ENCODE assay signal across 11 cellular contexts in the genomic region with DNA sequence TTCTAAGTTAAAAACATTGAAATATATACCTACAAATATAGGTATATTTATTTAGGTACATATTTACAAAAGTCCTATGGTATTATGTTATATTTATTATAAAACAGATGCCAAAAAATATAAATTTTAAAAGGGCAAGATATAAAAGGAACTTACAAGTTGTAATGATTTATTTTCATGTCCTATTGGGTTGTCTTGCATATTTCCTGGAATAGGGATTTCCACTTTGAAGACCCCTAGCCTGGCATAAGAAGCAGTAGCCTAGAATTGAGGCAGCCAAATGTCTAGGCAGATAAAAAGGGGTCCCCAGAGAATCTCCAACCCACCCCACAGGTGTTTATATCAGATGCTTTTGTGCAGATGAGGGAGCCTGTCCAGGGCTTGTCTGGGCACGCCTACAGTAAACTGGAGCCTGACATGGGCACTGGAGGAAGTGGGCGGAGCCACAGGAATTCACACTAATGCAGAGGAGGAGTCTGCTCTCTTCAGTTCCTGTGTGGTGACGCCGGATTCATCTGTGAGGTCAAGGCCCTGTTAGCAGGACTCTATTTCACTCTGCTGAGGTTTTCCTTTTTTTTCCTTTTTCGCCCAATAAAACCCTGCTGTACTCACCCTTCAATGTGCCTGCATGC.
DNase-seq lines count a peak whose midpoint lies in the region; ATAC-seq and TF ChIP-seq lines count a peak whose summit lies in the region.
"Had no signal": no experiment of that assay in that cellular context is flagged by ENCODE, and none has a peak within 500 bp of the region (broad histone marks: within the 10 kb centered on the region; RNA-seq: fewer than 3 reads in every experiment).

No MANE protein-coding gene starts in this region.

- peak; percentile 4 for DNase-seq in activated CD4-positive, alpha-beta T cell treated with anti-CD3 and anti-CD28 coated beads for 36 hours
- DNase-seq in activated CD4-positive, alpha-beta T cell treated with anti-CD3 and anti-CD28 coated beads, Interleukin-2, amount 50 U/mL, for 4 hours: no peak
- peak; percentile 80 for DNase-seq in M059J (ENCODE audit: low read depth)
- peak; percentile 18 for DNase-seq in UCSD-AML1 (lab: John Stamatoyannopoulos, UW; ENCODE audit: unreplicated experiment)
- no peak for DNase-seq in osteocyte (ENCODE audit: extremely low spot score, unreplicated experiment)
- no peak for DNase-seq in psoas muscle
- DNase-seq in effector CD4-positive, alpha-beta T cell: no peak
- DNase-seq: posterior cingulate gyrus; stimulated activated CD4-positive, alpha-beta T cell treated with anti-CD3 and anti-CD28 coated beads, Interleukin-4, amount 100 ng/mL, for 4 hours had no signal

- no peak for ATAC-seq in activated CD4-positive, alpha-beta T cell treated with anti-CD3 and anti-CD28 coated beads for 36 hours
- ATAC-seq in HG02759 (IDR thresholded peaks at IDR 0.05; ENCODE audit: unreplicated experiment): no peak
- ATAC-seq in psoas muscle: no peak

- no peaks in the 10 kb centered on the region for H3K36me3 Mint-ChIP-seq in activated CD4-positive, alpha-beta T cell treated with anti-CD3 and anti-CD28 coated beads for 36 hours (ENCODE audit: low read depth)
- H3K36me3 Mint-ChIP-seq in osteocyte (ENCODE audit: unreplicated experiment): no peaks in the 10 kb centered on the region

- H3K27me3 Mint-ChIP-seq in activated CD4-positive, alpha-beta T cell treated with anti-CD3 and anti-CD28 coated beads for 36 hours: no peaks in the 10 kb centered on the region
- no peaks in the 10 kb centered on the region for H3K27me3 Mint-ChIP-seq in osteocyte (ENCODE audit: unreplicated experiment)

- no peaks in the 10 kb centered on the region for H3K4me1 Mint-ChIP-seq in activated CD4-positive, alpha-beta T cell treated with anti-CD3 and anti-CD28 coated beads for 36 hours
- peaks cover 36% of the 10 kb centered on the region for H3K4me1 Mint-ChIP-seq in osteocyte (ENCODE audit: unreplicated experiment)

- POLR2A ChIA-PET in activated CD4-positive, alpha-beta T cell treated with anti-CD3 and anti-CD28 coated beads for 36 hours (lab: Charles Lee): no interaction called here

- H3K27me3 ChIP-seq in psoas muscle (ENCODE audit: insufficient read depth in 3 of 3, low read length in 2 of 3): no peaks in the 10 kb centered on the region

- H3K36me3 ChIP-seq in psoas muscle (ENCODE audit: insufficient read depth in 1 of 2, low read depth in 1 of 2): no peaks in the 10 kb centered on the region

- H3K9me3 Mint-ChIP-seq in activated CD4-positive, alpha-beta T cell treated with anti-CD3 and anti-CD28 coated beads for 36 hours (ENCODE audit: low read depth): peaks cover 15% of the 10 kb centered on the region
- peaks cover 16% of the 10 kb centered on the region for H3K9me3 Mint-ChIP-seq in osteocyte (ENCODE audit: unreplicated experiment)

- H3K4me3 ChIP-seq in psoas muscle: no peak overlapping the region
- H3K4me3 ChIP-seq: SK-N-MC had no signal

- no peak overlapping the region for H3K27ac ChIP-seq in psoas muscle
- H3K27ac ChIP-seq: SK-N-MC had no signal

- intact Hi-C loops in activated CD4-positive, alpha-beta T cell treated with anti-CD3 and anti-CD28 coated beads for 36 hours (cut with DNase I, micrococcal nuclease): no loop called here
- intact Hi-C loops in psoas muscle (cut with DNase I): no loop called here

- no peak overlapping the region for H3K4me3 Mint-ChIP-seq in activated CD4-positive, alpha-beta T cell treated with anti-CD3 and anti-CD28 coated beads for 36 hours
- no peak overlapping the region for H3K4me3 Mint-ChIP-seq in osteocyte (ENCODE audit: unreplicated experiment)

- no peaks in the 10 kb centered on the region for H3K9me3 ChIP-seq in psoas muscle

- H3K27ac Mint-ChIP-seq in activated CD4-positive, alpha-beta T cell treated with anti-CD3 and anti-CD28 coated beads for 36 hours: no peak overlapping the region
- peak overlapping the region; percentile 58 for H3K27ac Mint-ChIP-seq in osteocyte (ENCODE audit: unreplicated experiment)

- TF ChIP-seq CTCF in osteocyte (IDR thresholded peaks at IDR 0.05) (no peak), psoas muscle (IDR thresholded peaks at IDR 0.05) (no peak)

- WGBS in psoas muscle, 3 donors: 78 to 84% (median 82%) methylated on average over 5 of the region's 5 CpGs

- H3K4me1 ChIP-seq in psoas muscle: no peaks in the 10 kb centered on the region

- CTCF ChIA-PET in activated CD4-positive, alpha-beta T cell treated with anti-CD3 and anti-CD28 coated beads for 36 hours (lab: Charles Lee): no interaction called here

Comparison
In these comparisons a context has a peak if more than half of its experiments do, and no peak if none do; other contexts are left out.
1. DNase-seq: peak in activated CD4-positive, alpha-beta T cell treated with anti-CD3 and anti-CD28 coated beads for 36 hours (single experiment), M059J (single experiment) and UCSD-AML1 (single experiment); none in activated CD4-positive, alpha-beta T cell treated with anti-CD3 and anti-CD28 coated beads, Interleukin-2, amount 50 U/mL, for 4 hours (0 of 2), osteocyte (single experiment), psoas muscle (0 of 2) and effector CD4-positive, alpha-beta T cell (single experiment).